In the genomic region with DNA sequence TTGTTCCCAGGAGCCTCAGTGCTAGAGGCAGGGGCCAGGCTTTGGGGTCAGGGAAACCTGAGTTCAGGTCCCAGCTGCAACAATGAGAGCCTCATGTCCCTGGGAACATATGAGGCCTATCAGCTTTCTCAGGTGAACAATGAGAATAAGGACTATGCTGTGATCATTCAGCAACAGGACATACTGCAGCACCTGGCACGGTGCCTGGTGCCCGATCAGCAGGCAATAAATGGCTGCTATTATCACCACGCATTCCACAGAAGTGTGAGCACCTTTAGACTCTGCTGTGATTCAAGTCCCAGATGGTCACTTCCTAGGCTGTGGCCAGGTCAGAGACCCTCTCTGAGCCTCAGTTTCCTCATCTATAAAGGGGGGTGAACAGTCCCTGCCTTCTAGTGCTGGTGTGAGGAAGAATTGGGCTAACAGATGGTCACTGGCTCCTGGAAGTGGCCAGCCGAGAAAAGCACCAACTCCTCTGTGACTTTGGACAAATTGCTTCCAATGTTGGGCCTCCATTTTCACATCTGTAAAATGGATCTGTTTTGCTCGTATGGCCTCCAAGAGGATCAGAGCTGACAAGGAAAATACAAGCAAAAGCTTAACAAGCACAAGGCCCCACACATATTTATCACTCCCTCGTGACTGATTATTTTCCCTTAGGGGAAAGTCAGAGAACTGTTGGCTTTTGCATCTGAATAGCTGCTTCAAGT, we compare ENCODE assay signal across 1 cellular context.
TF ChIP-seq lines count a peak whose summit lies in the region.

No MANE protein-coding gene starts in this region.

TF ChIP-seq in H1, 55 proteins besides CTCF, POLR2A, EP300 and RAD21 (continued from another document):
- TF ChIP-seq POU5F1 (IDR thresholded peaks at IDR 0.05; ENCODE audit: low read depth, low read length) (no peak), SRF (IDR thresholded peaks at IDR 0.05; ENCODE audit: low read depth, low read length) (no peak)
